In the genomic region with DNA sequence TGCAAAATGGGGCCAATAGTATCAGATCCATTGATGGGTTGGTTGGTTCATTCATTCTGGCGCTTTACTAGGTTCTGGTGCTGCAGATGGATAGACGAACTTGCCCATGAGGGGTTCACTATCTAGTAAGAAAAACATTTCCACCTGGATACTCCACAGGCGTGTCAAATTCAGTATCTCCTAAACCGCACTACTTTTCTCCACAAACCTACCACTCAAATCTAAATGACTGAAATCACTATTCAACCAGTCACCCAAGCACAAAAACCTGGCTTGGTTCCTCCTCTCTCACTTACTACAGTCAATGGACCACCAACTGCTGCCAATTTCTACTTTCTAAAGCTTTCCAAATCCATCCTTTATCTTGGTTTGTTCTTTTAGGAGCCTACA, we compare ENCODE assay signal across 8 cellular contexts. TPM values are rescaled to one million over a fixed set of nuclear protein-coding genes. Genes with fewer than 3 reads are reported as not detected.
DNase-seq lines count a peak whose midpoint lies in the region; ATAC-seq, FAIRE-seq and TF ChIP-seq lines count a peak whose summit lies in the region.

No MANE protein-coding gene starts in this region.

- BruUV-seq in endothelial cell of umbilical vein (replicated peaks; lab: Mats Ljungman, UMichigan), result no TSS peak

- H4K20me1 ChIP-seq in OCI-LY1 (ENCODE audit: insufficient read depth, low read length) (no peaks in the 10 kb centered on the region), endothelial cell of umbilical vein (replicated peaks; ENCODE audit: control insufficient read depth, extremely low read depth, insufficient read depth, low read length) (no peaks in the 10 kb centered on the region)

- no peak overlapping the region for H3K27ac ChIP-seq in OCI-LY1 (ENCODE audit: low read depth, low read length, poor library complexity, severe bottlenecking)
- peak overlapping the region; percentile 38 for H3K27ac ChIP-seq in endothelial cell of umbilical vein (ENCODE audit: insufficient read depth, low read depth, low read length)

- ATAC-seq in activated T-cell treated with anti-CD3 and anti-CD28 coated beads, Interleukin-2, amount 50 U/mL, for 4 hours, result peak; percentile 24 to 45
- no peak for ATAC-seq in GM18520 (IDR thresholded peaks at IDR 0.05; ENCODE audit: unreplicated experiment)
- ATAC-seq in GM19035 (IDR thresholded peaks at IDR 0.05; ENCODE audit: unreplicated experiment), result no peak

- H3K9me1 ChIP-seq in endothelial cell of umbilical vein (replicated peaks; ENCODE audit: control insufficient read depth, extremely low read depth, insufficient read depth, low read length), result no peaks in the 10 kb centered on the region

- H3K9me2 ChIP-seq in OCI-LY1 (ENCODE audit: low read depth, low read length), result no peaks in the 10 kb centered on the region

- no peaks in the 10 kb centered on the region for H3F3A ChIP-seq in OCI-LY1 (ENCODE audit: insufficient read depth, low read length)

- peaks cover 29% of the 10 kb centered on the region for H3K4me1 ChIP-seq in OCI-LY1 (ENCODE audit: insufficient read depth, low read length, severe bottlenecking)
- peaks cover 13% of the 10 kb centered on the region for H3K4me1 ChIP-seq in endothelial cell of umbilical vein (ENCODE audit: control insufficient read depth, extremely low read depth, insufficient read depth, low read length)

- FAIRE-seq in endothelial cell of umbilical vein (lab: Jason Lieb, UNC), result no peak

- POLR2A ChIA-PET in endothelial cell of umbilical vein (lab: Charles Lee), result interaction anchor here (0.7 kb wide), 1 partner anchor 98 kb away, joined by 3 read pairs; no protein-coding TSS in a partner anchor

- H3K79me2 ChIP-seq in OCI-LY1 (ENCODE audit: insufficient read depth, low read length) (0 out of 2 replicates have a peak, but pooled peaks cover 6% of the 10 kb centered on the region), endothelial cell of umbilical vein (ENCODE audit: control insufficient read depth, insufficient read depth, low read length) (peaks cover 19% of the 10 kb centered on the region)

- H3K9me3 ChIP-seq in OCI-LY1 (ENCODE audit: low read length), result no peaks in the 10 kb centered on the region
- H3K9me3 ChIP-seq in endothelial cell of umbilical vein (replicated peaks; ENCODE audit: control insufficient read depth, insufficient read depth, low read length), result no peaks in the 10 kb centered on the region

- H3K4me2 ChIP-seq in OCI-LY1 (ENCODE audit: low read length) (peak overlapping the region; percentile 89), endothelial cell of umbilical vein (ENCODE audit: insufficient read depth, low read length) (peak overlapping the region; percentile 80)

- H3K4me1 Mint-ChIP-seq in activated T-cell treated with anti-CD3 and anti-CD28 coated beads, Interleukin-2, amount 50 U/mL, for 4 hours (ENCODE audit: low read depth), result peaks cover 36% of the 10 kb centered on the region
- peaks cover 9% of the 10 kb centered on the region for H3K4me1 Mint-ChIP-seq in progenitor cell of endocrine pancreas (ENCODE audit: low read depth)

- peak overlapping the region; percentile 49 for H3K27ac Mint-ChIP-seq in progenitor cell of endocrine pancreas

- H3K36me3 Mint-ChIP-seq in activated T-cell treated with anti-CD3 and anti-CD28 coated beads, Interleukin-2, amount 50 U/mL, for 4 hours (ENCODE audit: insufficient read depth), result peaks cover 32% of the 10 kb centered on the region
- peaks cover 3% of the 10 kb centered on the region for H3K36me3 Mint-ChIP-seq in progenitor cell of endocrine pancreas (ENCODE audit: insufficient read depth)

- H3K36me3 ChIP-seq in OCI-LY1 (ENCODE audit: insufficient read depth, low read length) (peaks cover 9% of the 10 kb centered on the region; the same call in 1 of the 2 replicates), endothelial cell of umbilical vein (ENCODE audit: control insufficient read depth in 2 of 2, extremely low read depth in 1 of 2, insufficient read depth in 2 of 2, low read length in 2 of 2) (peaks cover 3 to 4% of the 10 kb centered on the region in 2 experiments)

- H3K4me3 ChIP-seq in OCI-LY1 (ENCODE audit: low read depth, low read length, poor library complexity, severe bottlenecking) (peak overlapping the region; percentile 81), endothelial cell of umbilical vein (replicated peaks in 1 of 3; ENCODE audit: insufficient read depth in 1 of 3, low read depth in 1 of 3, low read length in 3 of 3) (peak overlapping the region; percentile 60 to 97 (median 82))

- H3K9me3 Mint-ChIP-seq in activated T-cell treated with anti-CD3 and anti-CD28 coated beads, Interleukin-2, amount 50 U/mL, for 4 hours, result no peaks in the 10 kb centered on the region
- H3K9me3 Mint-ChIP-seq in progenitor cell of endocrine pancreas (ENCODE audit: low read depth), result no peaks in the 10 kb centered on the region

- CTCF ChIA-PET in endothelial cell of umbilical vein (lab: Charles Lee), result interaction anchor here (1.3 to 4.8 kb wide), 5 partner anchors 19 to 741 kb away, joined by 4 to 19 read pairs (median 6); partner anchors contain the start of genes MRPS33 and SSBP1

- no peak for DNase-seq in activated T-cell treated with anti-CD3 and anti-CD28 coated beads, Interleukin-2, amount 50 U/mL, for 4 hours
- DNase-seq in activated T-cell treated with anti-CD3 and anti-CD28 coated beads for 4 hours, result no peak
- no peak for DNase-seq in endothelial cell of umbilical vein (ENCODE audit: low read depth, low spot score)
- DNase-seq in progenitor cell of endocrine pancreas (ENCODE audit: low spot score, unreplicated experiment), result no peak
- no peak for DNase-seq in NCI-H82 (lab: John Stamatoyannopoulos, UW)

- peak overlapping the region; percentile 86 for H3K4me3 Mint-ChIP-seq in activated T-cell treated with anti-CD3 and anti-CD28 coated beads, Interleukin-2, amount 50 U/mL, for 4 hours
- H3K4me3 Mint-ChIP-seq in progenitor cell of endocrine pancreas (ENCODE audit: low read depth), result peak overlapping the region; percentile 76

- TF ChIP-seq POLR2A in endothelial cell of umbilical vein (IDR thresholded peaks at IDR 0.05; ENCODE audit: low read depth, low read length), result no peak

- no peaks in the 10 kb centered on the region for H3K27me3 Mint-ChIP-seq in activated T-cell treated with anti-CD3 and anti-CD28 coated beads, Interleukin-2, amount 50 U/mL, for 4 hours (ENCODE audit: low read depth)
- no peaks in the 10 kb centered on the region for H3K27me3 Mint-ChIP-seq in progenitor cell of endocrine pancreas

- H3K27me3 ChIP-seq in OCI-LY1 (ENCODE audit: insufficient read depth, low read length), result no peaks in the 10 kb centered on the region
- H3K27me3 ChIP-seq in endothelial cell of umbilical vein (ENCODE audit: control insufficient read depth in 2 of 2, insufficient read depth in 2 of 2, low read length in 2 of 2), result no peaks in the 10 kb centered on the region

- dilution Hi-C loops in endothelial cell of umbilical vein (cut with MboI; ENCODE audit: extremely low pct_ligation_motif_present, low sequenced_read_pairs), result no loop called here

- H2AFZ ChIP-seq in OCI-LY1 (ENCODE audit: low read length) (peak overlapping the region; percentile 3; the same call in 1 of the 2 replicates), endothelial cell of umbilical vein (ENCODE audit: low read depth, low read length) (peak overlapping the region; percentile 96)

- H3K9ac ChIP-seq in OCI-LY1 (ENCODE audit: low read length) (peak overlapping the region; percentile 80), endothelial cell of umbilical vein (replicated peaks; ENCODE audit: extremely low read depth, insufficient read depth, low read length) (peak overlapping the region; percentile 78)

- no peak for TF ChIP-seq CTCF in OCI-LY1 (IDR thresholded peaks at IDR 0.05; ENCODE audit: low read length)
- no peak for TF ChIP-seq CTCF in endothelial cell of umbilical vein (IDR thresholded peaks at IDR 0.05; ENCODE audit: extremely low read depth in 1 of 2, insufficient read depth in 1 of 2, low read depth in 1 of 2, low read length in 2 of 2)
- TF ChIP-seq CTCF in progenitor cell of endocrine pancreas (IDR thresholded peaks at IDR 0.05; ENCODE audit: unreplicated experiment), result no peak

- intact Hi-C loops in endothelial cell of umbilical vein (cut with micrococcal nuclease), result loop anchor here (1.0 to 5.0 kb wide), 6 partner anchors 99 to 537 kb away; partner anchors contain the start of genes MRPS33 and SSBP1

TF ChIP-seq in endothelial cell of umbilical vein, 7 proteins besides CTCF, POLR2A, EP300 and RAD21:
- TF ChIP-seq EZH2 (IDR thresholded peaks at IDR 0.05; ENCODE audit: borderline replicate concordance, low read depth, low read length, severe bottlenecking), result no peak
- TF ChIP-seq JUN (IDR thresholded peaks at IDR 0.05; ENCODE audit: borderline replicate concordance, insufficient read depth, insufficient read length, low read depth), result no peak
- TF ChIP-seq POLR2AphosphoS5 (IDR thresholded peaks at IDR 0.05; ENCODE audit: insufficient read depth, low read depth, low read length), result no peak
- TF ChIP-seq MYC (IDR thresholded peaks at IDR 0.05; ENCODE audit: low read depth, low read length), result no peak
- no peak for TF ChIP-seq GATA2 (IDR thresholded peaks at IDR 0.05; ENCODE audit: insufficient read depth, insufficient read length, low read depth, low read length)
- no peak for TF ChIP-seq FOS (IDR thresholded peaks at IDR 0.05; ENCODE audit: borderline replicate concordance, insufficient read depth, low read length)
TF ChIP-seq in endothelial cell of umbilical vein: peak in this region for 0.

RNA-seq across cellular contexts. Expression of gene AGK, which starts 0.6 kb away (rescaled TPM):
- 10 to 100 TPM; 79.9 to 94.5 (median 90.2) TPM for total RNA-seq in activated T-cell treated with anti-CD3 and anti-CD28 coated beads, Interleukin-2, amount 50 U/mL, for 4 hours
- total RNA-seq in endothelial cell of umbilical vein (33.9 and 34.3 TPM in 2 replicates), progenitor cell of endocrine pancreas (25.6 and 30.0 TPM in 2 replicates)
- polyA plus RNA-seq in endothelial cell of umbilical vein, result 22.5 and 23.6 TPM in 2 replicates
- 27.0 and 31.6 TPM in 2 replicates for polyA plus RNA-seq in endothelial cell of umbilical vein (2011; cell fraction: cytosol; rRNA removed)
- polyA plus RNA-seq in endothelial cell of umbilical vein (2011; cell fraction: nucleus; rRNA removed), result 56.7 and 63.2 TPM in 2 replicates
- polyA plus RNA-seq in endothelial cell of umbilical vein (2012), result 25.7 and 29.4 TPM in 2 replicates
- polyA minus RNA-seq in endothelial cell of umbilical vein, result 44.1 and 47.0 TPM in 2 replicates
- 9.9 TPM for polyA minus RNA-seq in endothelial cell of umbilical vein (2011; cell fraction: cytosol; rRNA and poly(A)+ RNA removed)
- polyA minus RNA-seq in endothelial cell of umbilical vein (2011; cell fraction: nucleus; rRNA and poly(A)+ RNA removed), result 59.7 and 81.3 TPM in 2 replicates

Comparison
In these comparisons a context has a peak if more than half of its experiments do, and no peak if none do; other contexts are left out.
1. ATAC-seq: peak in activated T-cell treated with anti-CD3 and anti-CD28 coated beads, Interleukin-2, amount 50 U/mL, for 4 hours (2 of 2); none in GM18520 (single experiment) and GM19035 (single experiment).